In genomic region chr19:38653028-38653571, GRCh38 we compare ENCODE assay signal across 9 cellular contexts. TPM values are rescaled to one million over a fixed set of nuclear protein-coding genes. Genes with fewer than 3 reads are reported as not detected.
DNase-seq lines count a peak whose midpoint lies in the region; ATAC-seq and TF ChIP-seq lines count a peak whose summit lies in the region.
"Had no signal": no experiment of that assay in that cellular context is flagged by ENCODE, and none has a peak within 500 bp of the region (broad histone marks: within the 10 kb centered on the region; RNA-seq: fewer than 3 reads in every experiment).

No MANE protein-coding gene starts in this region.

- peak; percentile 36 for DNase-seq in HCEC 1CT
- peak in 1 of 2 experiments; percentile 52 for DNase-seq in SJCRH30
- no peak for DNase-seq in foreskin keratinocyte
- DNase-seq in renal cortical epithelial cell (ENCODE audit: low read depth) = peak; percentile 66
- no peak for DNase-seq in GM20000 (ENCODE audit: low spot score)
- no peak for DNase-seq in hepatic stellate cell (ENCODE audit: low spot score)
- DNase-seq in germinal center (ENCODE audit: low spot score) = no peak
- DNase-seq: T-cell had no signal

- H3K36me3 ChIP-seq in SJCRH30 = peaks cover 15% of the 10 kb centered on the region

- H3K4me1 ChIP-seq in SJCRH30 (peaks cover 60% of the 10 kb centered on the region), foreskin keratinocyte (peaks cover 59% of the 10 kb centered on the region)

- H3K4me3 ChIP-seq in SJCRH30 = no peak overlapping the region

- no peaks in the 10 kb centered on the region for H3K9me3 ChIP-seq in SJCRH30 (replicated peaks)

- TF ChIP-seq CTCF in foreskin keratinocyte (conservative IDR thresholded peaks at IDR 0.05) (no peak), GM20000 (IDR thresholded peaks at IDR 0.05; ENCODE audit: extremely low read depth, missing control alignments) (no peak)

- ATAC-seq in foreskin keratinocyte (no peak), HG02884 (IDR thresholded peaks at IDR 0.05; ENCODE audit: unreplicated experiment) (no peak)
- ATAC-seq: T-cell had no signal

- peak overlapping the region; percentile 8; the same call in 1 of the 2 replicates for H3K27ac ChIP-seq in SJCRH30
- peak overlapping the region; percentile 95 for H3K27ac ChIP-seq in foreskin keratinocyte

- no peaks in the 10 kb centered on the region for H3K27me3 ChIP-seq in SJCRH30
- no peaks in the 10 kb centered on the region for H3K27me3 ChIP-seq in foreskin keratinocyte

RNA-seq across cellular contexts. Expression of gene ACTN4, which starts 5.7 kb away (rescaled TPM):
- total RNA-seq in SJCRH30 (2014; rRNA removed; shearing (Covaris generic)) = 166 and 192 TPM in 2 replicates
- total RNA-seq in foreskin keratinocyte (499 and 534 TPM in 2 replicates), renal cortical epithelial cell (513 and 1,377 TPM in 2 replicates)
- polyA plus RNA-seq in foreskin keratinocyte = 532 and 546 TPM in 2 replicates

RNA-seq across cellular contexts. Expression of gene EIF3K, which starts 34.1 kb away (rescaled TPM):
- 320 and 322 TPM in 2 replicates for total RNA-seq in SJCRH30 (2014; rRNA removed; shearing (Covaris generic))
- total RNA-seq in foreskin keratinocyte (273 and 286 TPM in 2 replicates), renal cortical epithelial cell (328 and 420 TPM in 2 replicates)
- polyA plus RNA-seq in foreskin keratinocyte = 377 and 390 TPM in 2 replicates

RNA-seq across cellular contexts. Expression of gene MAP4K1, which starts 35.3 kb away (rescaled TPM):
- 1.2 and 1.5 TPM in 2 replicates for total RNA-seq in SJCRH30 (2014; rRNA removed; shearing (Covaris generic))
- total RNA-seq in foreskin keratinocyte (0.21 TPM in 1 of 2 replicates, not detected in the other), renal cortical epithelial cell (0.25 TPM in 1 of 2 replicates, not detected in the other)
- polyA plus RNA-seq in foreskin keratinocyte = 0.12 and 0.28 TPM in 2 replicates

Comparison
In these comparisons a context has a peak if more than half of its experiments do, and no peak if none do; other contexts are left out.
1. DNase-seq: peak in HCEC 1CT (single experiment) and renal cortical epithelial cell (single experiment); none in foreskin keratinocyte (0 of 2), GM20000 (single experiment), hepatic stellate cell (single experiment) and germinal center (single experiment).